Comparison of ENCODE assay signal across 2 cellular contexts in the genomic region with DNA sequence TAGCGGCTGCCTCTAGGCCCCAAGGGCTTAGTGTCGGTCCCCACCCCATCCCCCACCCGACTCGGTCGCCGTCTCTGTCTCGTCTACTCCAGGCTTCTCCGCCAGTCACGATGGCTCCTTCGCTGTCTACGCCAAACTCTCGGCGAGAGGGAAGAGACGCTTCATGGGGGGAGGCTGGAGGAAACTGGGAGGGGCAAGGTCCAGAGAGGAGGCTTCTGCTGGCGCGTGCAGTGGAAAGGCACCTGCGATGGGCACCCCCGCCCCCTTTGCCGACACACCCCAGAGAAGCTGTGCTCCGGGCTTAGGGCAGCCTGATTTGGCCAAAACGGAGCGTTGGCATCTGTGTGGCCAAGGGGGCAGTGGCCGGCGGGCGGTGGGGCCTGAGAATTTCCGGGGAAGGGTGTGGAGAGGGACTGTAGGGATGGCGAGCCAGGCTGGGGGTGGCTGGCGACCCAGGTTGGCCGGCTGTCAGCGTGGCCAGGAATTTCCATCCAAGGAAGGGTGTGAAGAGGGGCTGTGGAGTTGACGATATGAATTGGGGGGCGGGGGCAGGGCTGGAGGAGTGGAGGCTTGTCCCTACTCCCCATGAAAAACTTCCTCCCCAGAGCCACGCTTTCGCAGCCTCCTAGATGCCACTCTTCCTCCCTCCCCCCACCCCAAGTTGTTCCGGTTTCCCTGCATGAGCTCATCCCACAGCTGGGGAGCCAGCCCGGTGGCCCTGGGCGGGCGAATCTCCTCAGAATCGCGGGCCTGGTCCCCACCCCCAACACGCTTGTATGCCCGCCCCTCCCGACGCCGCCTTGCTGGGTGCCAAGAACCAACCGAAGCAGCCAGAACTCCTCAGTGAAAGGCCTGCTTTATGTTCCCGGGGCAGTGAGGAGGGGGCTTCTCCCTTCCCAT.
TF ChIP-seq lines count a peak whose summit lies in the region.

No MANE protein-coding gene starts in this region.

TF ChIP-seq in GM23338, 12 proteins besides CTCF, POLR2A, EP300 and RAD21 (continued from another document):
- TF ChIP-seq, protein P1, sequence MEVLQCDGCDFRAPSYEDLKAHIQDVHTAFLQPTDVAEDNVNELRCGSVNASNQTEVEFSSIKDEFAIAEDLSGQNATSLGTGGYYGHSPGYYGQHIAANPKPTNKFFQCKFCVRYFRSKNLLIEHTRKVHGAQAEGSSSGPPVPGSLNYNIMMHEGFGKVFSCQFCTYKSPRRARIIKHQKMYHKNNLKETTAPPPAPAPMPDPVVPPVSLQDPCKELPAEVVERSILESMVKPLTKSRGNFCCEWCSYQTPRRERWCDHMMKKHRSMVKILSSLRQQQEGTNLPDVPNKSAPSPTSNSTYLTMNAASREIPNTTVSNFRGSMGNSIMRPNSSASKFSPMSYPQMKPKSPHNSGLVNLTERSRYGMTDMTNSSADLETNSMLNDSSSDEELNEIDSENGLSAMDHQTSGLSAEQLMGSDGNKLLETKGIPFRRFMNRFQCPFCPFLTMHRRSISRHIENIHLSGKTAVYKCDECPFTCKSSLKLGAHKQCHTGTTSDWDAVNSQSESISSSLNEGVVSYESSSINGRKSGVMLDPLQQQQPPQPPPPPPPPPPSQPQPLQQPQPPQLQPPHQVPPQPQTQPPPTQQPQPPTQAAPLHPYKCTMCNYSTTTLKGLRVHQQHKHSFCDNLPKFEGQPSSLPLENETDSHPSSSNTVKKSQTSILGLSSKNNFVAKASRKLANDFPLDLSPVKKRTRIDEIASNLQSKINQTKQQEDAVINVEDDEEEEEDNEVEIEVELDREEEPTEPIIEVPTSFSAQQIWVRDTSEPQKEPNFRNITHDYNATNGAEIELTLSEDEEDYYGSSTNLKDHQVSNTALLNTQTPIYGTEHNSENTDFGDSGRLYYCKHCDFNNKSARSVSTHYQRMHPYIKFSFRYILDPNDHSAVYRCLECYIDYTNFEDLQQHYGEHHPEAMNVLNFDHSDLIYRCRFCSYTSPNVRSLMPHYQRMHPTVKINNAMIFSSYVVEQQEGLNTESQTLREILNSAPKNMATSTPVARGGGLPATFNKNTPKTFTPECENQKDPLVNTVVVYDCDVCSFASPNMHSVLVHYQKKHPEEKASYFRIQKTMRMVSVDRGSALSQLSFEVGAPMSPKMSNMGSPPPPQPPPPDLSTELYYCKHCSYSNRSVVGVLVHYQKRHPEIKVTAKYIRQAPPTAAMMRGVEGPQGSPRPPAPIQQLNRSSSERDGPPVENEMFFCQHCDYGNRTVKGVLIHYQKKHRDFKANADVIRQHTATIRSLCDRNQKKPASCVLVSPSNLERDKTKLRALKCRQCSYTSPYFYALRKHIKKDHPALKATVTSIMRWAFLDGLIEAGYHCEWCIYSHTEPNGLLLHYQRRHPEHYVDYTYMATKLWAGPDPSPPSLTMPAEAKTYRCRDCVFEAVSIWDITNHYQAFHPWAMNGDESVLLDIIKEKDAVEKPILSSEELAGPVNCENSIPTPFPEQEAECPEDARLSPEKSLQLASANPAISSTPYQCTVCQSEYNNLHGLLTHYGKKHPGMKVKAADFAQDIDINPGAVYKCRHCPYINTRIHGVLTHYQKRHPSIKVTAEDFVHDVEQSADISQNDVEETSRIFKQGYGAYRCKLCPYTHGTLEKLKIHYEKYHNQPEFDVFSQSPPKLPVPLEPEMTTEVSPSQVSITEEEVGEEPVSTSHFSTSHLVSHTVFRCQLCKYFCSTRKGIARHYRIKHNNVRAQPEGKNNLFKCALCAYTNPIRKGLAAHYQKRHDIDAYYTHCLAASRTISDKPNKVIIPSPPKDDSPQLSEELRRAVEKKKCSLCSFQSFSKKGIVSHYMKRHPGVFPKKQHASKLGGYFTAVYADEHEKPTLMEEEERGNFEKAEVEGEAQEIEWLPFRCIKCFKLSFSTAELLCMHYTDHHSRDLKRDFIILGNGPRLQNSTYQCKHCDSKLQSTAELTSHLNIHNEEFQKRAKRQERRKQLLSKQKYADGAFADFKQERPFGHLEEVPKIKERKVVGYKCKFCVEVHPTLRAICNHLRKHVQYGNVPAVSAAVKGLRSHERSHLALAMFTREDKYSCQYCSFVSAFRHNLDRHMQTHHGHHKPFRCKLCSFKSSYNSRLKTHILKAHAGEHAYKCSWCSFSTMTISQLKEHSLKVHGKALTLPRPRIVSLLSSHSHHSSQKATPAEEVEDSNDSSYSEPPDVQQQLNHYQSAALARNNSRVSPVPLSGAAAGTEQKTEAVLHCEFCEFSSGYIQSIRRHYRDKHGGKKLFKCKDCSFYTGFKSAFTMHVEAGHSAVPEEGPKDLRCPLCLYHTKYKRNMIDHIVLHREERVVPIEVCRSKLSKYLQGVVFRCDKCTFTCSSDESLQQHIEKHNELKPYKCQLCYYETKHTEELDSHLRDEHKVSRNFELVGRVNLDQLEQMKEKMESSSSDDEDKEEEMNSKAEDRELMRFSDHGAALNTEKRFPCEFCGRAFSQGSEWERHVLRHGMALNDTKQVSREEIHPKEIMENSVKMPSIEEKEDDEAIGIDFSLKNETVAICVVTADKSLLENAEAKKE (CRISPR knock-in tag; IDR thresholded peaks at IDR 0.05): no peak
- TF ChIP-seq EZH2 (IDR thresholded peaks at IDR 0.05; ENCODE audit: low read depth, unreplicated experiment) (no peak), ZNF114 (CRISPR knock-in tag; IDR thresholded peaks at IDR 0.05) (no peak), NANOG (IDR thresholded peaks at IDR 0.05; ENCODE audit: borderline replicate concordance) (no peak), CREB1 (CRISPR knock-in tag; IDR thresholded peaks at IDR 0.05; ENCODE audit: low read depth) (peak; percentile 43), ETS1 (IDR thresholded peaks at IDR 0.05) (peak; percentile 38; the same call in 1 of the 2 replicates), POLR2AphosphoS5 (IDR thresholded peaks at IDR 0.05; ENCODE audit: low read depth) (peak; percentile 41), EZH2phosphoT487 (IDR thresholded peaks at IDR 0.05; ENCODE audit: unreplicated experiment) (no peak), STAT1 (IDR thresholded peaks at IDR 0.05; ENCODE audit: unreplicated experiment) (no peak)
TF ChIP-seq in GM23338: peak in this region for 3.

TF ChIP-seq in WTC11, 78 proteins besides CTCF, POLR2A, EP300 and RAD21 (continued from another document and continues in another):
- TF ChIP-seq AFF4 (CRISPR knock-in tag; IDR thresholded peaks at IDR 0.05; ENCODE audit: borderline replicate concordance) (no peak), USF2 (CRISPR knock-in tag; IDR thresholded peaks at IDR 0.05) (no peak), ZBTB43 (CRISPR knock-in tag; IDR thresholded peaks at IDR 0.05) (no peak; the same call in none of the 2 replicates), ZNF423 (CRISPR knock-in tag; IDR thresholded peaks at IDR 0.05) (no peak), CBFB (CRISPR knock-in tag; IDR thresholded peaks at IDR 0.05; ENCODE audit: low read depth) (no peak), SMAD4 (CRISPR knock-in tag; IDR thresholded peaks at IDR 0.05) (no peak), ZNF232 (CRISPR knock-in tag; IDR thresholded peaks at IDR 0.05) (no peak), CDX4 (CRISPR knock-in tag; IDR thresholded peaks at IDR 0.05; ENCODE audit: borderline replicate concordance) (no peak), NFATC4 (CRISPR knock-in tag; IDR thresholded peaks at IDR 0.05) (no peak), SMAD3 (CRISPR knock-in tag; IDR thresholded peaks at IDR 0.05; ENCODE audit: borderline replicate concordance) (0 out of 2 replicates have a peak, but pooled peaks have one; percentile 39), ATF3 (CRISPR knock-in tag; conservative IDR thresholded peaks at IDR 0.05) (no peak)
- TF ChIP-seq, protein P2, sequence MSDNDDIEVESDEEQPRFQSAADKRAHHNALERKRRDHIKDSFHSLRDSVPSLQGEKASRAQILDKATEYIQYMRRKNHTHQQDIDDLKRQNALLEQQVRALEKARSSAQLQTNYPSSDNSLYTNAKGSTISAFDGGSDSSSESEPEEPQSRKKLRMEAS (CRISPR knock-in tag; IDR thresholded peaks at IDR 0.05): peak; percentile 71
- TF ChIP-seq, protein P3, sequence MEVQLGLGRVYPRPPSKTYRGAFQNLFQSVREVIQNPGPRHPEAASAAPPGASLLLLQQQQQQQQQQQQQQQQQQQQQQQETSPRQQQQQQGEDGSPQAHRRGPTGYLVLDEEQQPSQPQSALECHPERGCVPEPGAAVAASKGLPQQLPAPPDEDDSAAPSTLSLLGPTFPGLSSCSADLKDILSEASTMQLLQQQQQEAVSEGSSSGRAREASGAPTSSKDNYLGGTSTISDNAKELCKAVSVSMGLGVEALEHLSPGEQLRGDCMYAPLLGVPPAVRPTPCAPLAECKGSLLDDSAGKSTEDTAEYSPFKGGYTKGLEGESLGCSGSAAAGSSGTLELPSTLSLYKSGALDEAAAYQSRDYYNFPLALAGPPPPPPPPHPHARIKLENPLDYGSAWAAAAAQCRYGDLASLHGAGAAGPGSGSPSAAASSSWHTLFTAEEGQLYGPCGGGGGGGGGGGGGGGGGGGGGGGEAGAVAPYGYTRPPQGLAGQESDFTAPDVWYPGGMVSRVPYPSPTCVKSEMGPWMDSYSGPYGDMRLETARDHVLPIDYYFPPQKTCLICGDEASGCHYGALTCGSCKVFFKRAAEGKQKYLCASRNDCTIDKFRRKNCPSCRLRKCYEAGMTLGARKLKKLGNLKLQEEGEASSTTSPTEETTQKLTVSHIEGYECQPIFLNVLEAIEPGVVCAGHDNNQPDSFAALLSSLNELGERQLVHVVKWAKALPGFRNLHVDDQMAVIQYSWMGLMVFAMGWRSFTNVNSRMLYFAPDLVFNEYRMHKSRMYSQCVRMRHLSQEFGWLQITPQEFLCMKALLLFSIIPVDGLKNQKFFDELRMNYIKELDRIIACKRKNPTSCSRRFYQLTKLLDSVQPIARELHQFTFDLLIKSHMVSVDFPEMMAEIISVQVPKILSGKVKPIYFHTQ (CRISPR knock-in tag; IDR thresholded peaks at IDR 0.05): no peak
- TF ChIP-seq, protein P4, sequence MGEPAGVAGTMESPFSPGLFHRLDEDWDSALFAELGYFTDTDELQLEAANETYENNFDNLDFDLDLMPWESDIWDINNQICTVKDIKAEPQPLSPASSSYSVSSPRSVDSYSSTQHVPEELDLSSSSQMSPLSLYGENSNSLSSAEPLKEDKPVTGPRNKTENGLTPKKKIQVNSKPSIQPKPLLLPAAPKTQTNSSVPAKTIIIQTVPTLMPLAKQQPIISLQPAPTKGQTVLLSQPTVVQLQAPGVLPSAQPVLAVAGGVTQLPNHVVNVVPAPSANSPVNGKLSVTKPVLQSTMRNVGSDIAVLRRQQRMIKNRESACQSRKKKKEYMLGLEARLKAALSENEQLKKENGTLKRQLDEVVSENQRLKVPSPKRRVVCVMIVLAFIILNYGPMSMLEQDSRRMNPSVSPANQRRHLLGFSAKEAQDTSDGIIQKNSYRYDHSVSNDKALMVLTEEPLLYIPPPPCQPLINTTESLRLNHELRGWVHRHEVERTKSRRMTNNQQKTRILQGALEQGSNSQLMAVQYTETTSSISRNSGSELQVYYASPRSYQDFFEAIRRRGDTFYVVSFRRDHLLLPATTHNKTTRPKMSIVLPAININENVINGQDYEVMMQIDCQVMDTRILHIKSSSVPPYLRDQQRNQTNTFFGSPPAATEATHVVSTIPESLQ (CRISPR knock-in tag; IDR thresholded peaks at IDR 0.05): no peak
- TF ChIP-seq, protein P5, sequence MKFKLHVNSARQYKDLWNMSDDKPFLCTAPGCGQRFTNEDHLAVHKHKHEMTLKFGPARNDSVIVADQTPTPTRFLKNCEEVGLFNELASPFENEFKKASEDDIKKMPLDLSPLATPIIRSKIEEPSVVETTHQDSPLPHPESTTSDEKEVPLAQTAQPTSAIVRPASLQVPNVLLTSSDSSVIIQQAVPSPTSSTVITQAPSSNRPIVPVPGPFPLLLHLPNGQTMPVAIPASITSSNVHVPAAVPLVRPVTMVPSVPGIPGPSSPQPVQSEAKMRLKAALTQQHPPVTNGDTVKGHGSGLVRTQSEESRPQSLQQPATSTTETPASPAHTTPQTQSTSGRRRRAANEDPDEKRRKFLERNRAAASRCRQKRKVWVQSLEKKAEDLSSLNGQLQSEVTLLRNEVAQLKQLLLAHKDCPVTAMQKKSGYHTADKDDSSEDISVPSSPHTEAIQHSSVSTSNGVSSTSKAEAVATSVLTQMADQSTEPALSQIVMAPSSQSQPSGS (CRISPR knock-in tag; IDR thresholded peaks at IDR 0.05; ENCODE audit: borderline replicate concordance, low read depth): no peak
